28 cellular contexts compared by ENCODE assay signal in genomic region chr6:22800451-22800850, GRCh38.
"Had no signal": no experiment of that assay in that cellular context is flagged by ENCODE, and none has a peak within 500 bp of the region (broad histone marks: within the 10 kb centered on the region; RNA-seq: fewer than 3 reads in every experiment).

No MANE protein-coding gene starts in this region.

- H3K36me3 Mint-ChIP-seq: memory B cell; naive B cell; stimulated activated effector memory CD8-positive, alpha-beta T cell treated with anti-CD3 and anti-CD28 coated beads, Interleukin-12 subunit alpha, Interleukin-12 subunit beta, amount 100 ng/mL, for 72 hours; type B pancreatic cell had no signal

- H3K9me3 ChIP-seq: lower lobe of right lung, pancreas, right lobe of liver, testis, tibial artery had no signal

- H3K4me3 Mint-ChIP-seq: endodermal cell; memory B cell; naive B cell; natural killer cell treated with Interleukin-12 subunit alpha and Interleukin-12 subunit beta and Interleukin-15 and Interleukin-18, amount 100 ng/mL, for 72 hours; neural crest cell; stimulated activated effector memory CD8-positive, alpha-beta T cell treated with anti-CD3 and anti-CD28 coated beads, Interleukin-12 subunit alpha, Interleukin-12 subunit beta, amount 100 ng/mL, for 72 hours; type B pancreatic cell had no signal

- H3K9me3 Mint-ChIP-seq: type B pancreatic cell had no signal

- H3K27ac Mint-ChIP-seq: endodermal cell; memory B cell; naive B cell; natural killer cell treated with Interleukin-12 subunit alpha and Interleukin-12 subunit beta and Interleukin-15 and Interleukin-18, amount 100 ng/mL, for 72 hours; stimulated activated effector memory CD8-positive, alpha-beta T cell treated with anti-CD3 and anti-CD28 coated beads, Interleukin-12 subunit alpha, Interleukin-12 subunit beta, amount 100 ng/mL, for 72 hours; type B pancreatic cell had no signal

- H3K27me3 Mint-ChIP-seq: memory B cell; naive B cell; natural killer cell treated with Interleukin-12 subunit alpha and Interleukin-12 subunit beta and Interleukin-15 and Interleukin-18, amount 100 ng/mL, for 72 hours; type B pancreatic cell had no signal

- H3K27me3 ChIP-seq: esophagus squamous epithelium, neutrophil, pancreas, right lobe of liver, testis, tibial artery had no signal

- DNase-seq: cerebellar nuclear complex; cortex of kidney; effector CD8-positive, alpha-beta T cell; endodermal cell; erythroblast; esophagus squamous epithelium; foreskin melanocyte; hypothalamus; left ventricle myocardium superior; lower lobe of right lung; mucosa of descending colon; naive B cell; pancreas; right lobe of liver; small intestine; stimulated activated CD4-positive, alpha-beta T cell treated with anti-CD3 and anti-CD28 coated beads, Interleukin-12 subunit alpha, Interleukin-12 subunit beta, amount 100 ng/mL, for 4 hours; stimulated activated CD4-positive, alpha-beta T cell treated with anti-CD3 and anti-CD28 coated beads, Interleukin-1b, Interleukin-23, amount 100 ng/mL, for 48 hours; stimulated activated CD4-positive, alpha-beta T cell treated with anti-CD3 and anti-CD28 coated beads, Interleukin-4, amount 100 ng/mL, for 1 hour; stimulated activated naive CD8-positive, alpha-beta T cell treated with anti-CD3 and anti-CD28 coated beads, Interleukin-15, Interleukin-2, amounts not matched to agents 100 U/mL and 50 U/mL, for 24 hours; substantia nigra; testis; tibial artery had no signal

- H3K27ac ChIP-seq: esophagus squamous epithelium, lower lobe of right lung, neutrophil, pancreas, right lobe of liver, testis, tibial artery had no signal

- H3K4me1 Mint-ChIP-seq: endodermal cell; memory B cell; naive B cell; stimulated activated effector memory CD8-positive, alpha-beta T cell treated with anti-CD3 and anti-CD28 coated beads, Interleukin-12 subunit alpha, Interleukin-12 subunit beta, amount 100 ng/mL, for 72 hours had no signal

- ATAC-seq: left ventricle myocardium superior; lower lobe of right lung; mucosa of descending colon; natural killer cell treated with Interleukin-12 subunit alpha and Interleukin-12 subunit beta and Interleukin-15 and Interleukin-18, amount 100 ng/mL, for 72 hours; pancreas; right lobe of liver; stimulated activated effector memory CD8-positive, alpha-beta T cell treated with anti-CD3 and anti-CD28 coated beads, Interleukin-12 subunit alpha, Interleukin-12 subunit beta, amount 100 ng/mL, for 72 hours; stimulated activated naive CD8-positive, alpha-beta T cell treated with anti-CD3 and anti-CD28 coated beads, Interleukin-15, Interleukin-2, amounts not matched to agents 100 U/mL and 50 U/mL, for 24 hours had no signal
